ENCODE assay signal across 21 cellular contexts in the genomic region with DNA sequence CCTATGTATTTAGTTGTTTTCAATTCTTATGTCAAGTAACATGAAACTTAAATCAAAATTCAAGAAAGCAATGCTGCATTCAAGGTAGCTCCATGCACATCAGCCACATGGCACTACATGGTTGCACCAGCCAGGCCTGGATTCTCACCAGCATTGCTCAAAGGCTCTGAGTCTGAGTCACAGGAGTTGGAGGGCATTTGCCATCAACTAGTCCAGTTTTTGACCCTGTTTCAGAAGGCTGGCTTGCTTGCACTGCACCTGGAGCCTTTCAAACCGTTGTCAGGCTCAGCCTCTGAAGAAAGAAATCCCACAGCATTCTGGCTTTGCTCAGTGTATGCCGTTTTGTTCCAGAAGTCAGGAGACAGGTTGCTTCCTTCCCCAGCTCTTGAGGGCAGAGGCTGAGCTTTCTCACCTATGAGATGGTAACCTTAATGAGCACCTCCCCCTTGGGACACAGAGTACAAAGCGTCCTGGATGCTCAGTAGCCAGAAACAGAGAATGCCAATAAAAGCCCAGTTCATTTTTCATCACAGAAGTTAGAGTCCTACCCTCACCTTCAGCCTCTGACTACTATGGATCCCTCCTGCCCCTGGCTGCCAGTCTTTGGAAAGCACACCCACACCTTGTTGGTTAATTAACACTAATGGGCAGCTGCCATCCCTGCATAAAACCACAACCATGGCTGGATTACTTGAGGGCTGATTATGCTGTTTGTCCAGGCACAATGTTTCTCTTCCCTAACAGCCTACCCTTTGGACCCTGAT.
DNase-seq lines count a peak whose midpoint lies in the region; ATAC-seq and TF ChIP-seq lines count a peak whose summit lies in the region.
"Had no signal": no experiment of that assay in that cellular context is flagged by ENCODE, and none has a peak within 500 bp of the region (broad histone marks: within the 10 kb centered on the region; RNA-seq: fewer than 3 reads in every experiment).

No MANE protein-coding gene starts in this region.

- POLR2A ChIA-PET in MCF 10A (lab: Yijun Ruan, JAX) (no interaction called here), OCI-LY7 (lab: Charles Lee) (interaction anchor here (0.7 kb wide), 1 partner anchor 1791 kb away, joined by 4 read pairs; no protein-coding TSS in a partner anchor)

- ATAC-seq in HG02840 (IDR thresholded peaks at IDR 0.05; ENCODE audit: low FRiP score, unreplicated experiment): no peak
- ATAC-seq: K562, Panc1 had no signal

- H3K4me2 ChIP-seq in OCI-LY7 (ENCODE audit: low read length): no peak overlapping the region

- DNase-seq in MCF 10A (ENCODE audit: unreplicated experiment) (peak; percentile 36), breast epithelium (ENCODE audit: low spot score in 2 of 2) (no peak), NCI-H226 (peak; percentile 59), fibroblast of pulmonary artery (ENCODE audit: low read depth) (peak; percentile 0), renal cortical epithelial cell (ENCODE audit: low read depth) (peak; percentile 30), cortex of kidney (lab: John Stamatoyannopoulos, UW) (no peak), OCI-LY7 (ENCODE audit: low spot score) (no peak)
- DNase-seq: 8988T; activated CD4-positive, alpha-beta T cell treated with anti-CD3 and anti-CD28 coated beads, Interleukin-2, amount 50 U/mL, for 48 hours; activated gamma-delta T cell; amygdala; BE2C; effector memory CD4-positive, alpha-beta T cell; NCI-H187; NCI-H2227 treated with DMSO at 0.1 percent for 48 hours; nucleus accumbens; WERI-Rb-1 had no signal

- no peak for TF ChIP-seq POLR2A in breast epithelium (IDR thresholded peaks at IDR 0.05)

- no peaks in the 10 kb centered on the region for H4K20me1 ChIP-seq in OCI-LY7 (ENCODE audit: insufficient read depth, low read length)

- H3K4me3 ChIP-seq in breast epithelium: no peak overlapping the region
- H3K4me3 ChIP-seq in fibroblast of pulmonary artery (replicated peaks; ENCODE audit: low read depth, low read length): no peak overlapping the region
- no peak overlapping the region for H3K4me3 ChIP-seq in OCI-LY7 (ENCODE audit: low read depth, low read length, poor library complexity, severe bottlenecking)
- H3K4me3 ChIP-seq: K562, SK-N-MC had no signal

- H3K27ac ChIP-seq in breast epithelium (no peak overlapping the region), OCI-LY7 (ENCODE audit: low read depth, low read length, poor library complexity, severe bottlenecking) (no peak overlapping the region)
- H3K27ac ChIP-seq: SK-N-MC, WERI-Rb-1 had no signal

- no peaks in the 10 kb centered on the region for H3K27me3 Mint-ChIP-seq in MCF 10A (ENCODE audit: insufficient read depth, unreplicated experiment)

- H3K27ac Mint-ChIP-seq in MCF 10A (ENCODE audit: low read depth, unreplicated experiment): no peak overlapping the region

- H3K9me3 Mint-ChIP-seq in MCF 10A (ENCODE audit: unreplicated experiment): no peaks in the 10 kb centered on the region

- TF ChIP-seq CTCF in MCF 10A (IDR thresholded peaks at IDR 0.05; ENCODE audit: unreplicated experiment) (no peak), breast epithelium (IDR thresholded peaks at IDR 0.05) (no peak), fibroblast of pulmonary artery (IDR thresholded peaks at IDR 0.05; ENCODE audit: low read length, missing control alignments) (no peak), OCI-LY7 (conservative IDR thresholded peaks at IDR 0.05; ENCODE audit: low read length) (no peak)

- no peaks in the 10 kb centered on the region for H3K79me2 ChIP-seq in OCI-LY7 (ENCODE audit: insufficient read depth, low read depth, low read length)

- H3K4me1 ChIP-seq in breast epithelium (no peaks in the 10 kb centered on the region), OCI-LY7 (ENCODE audit: insufficient read depth, low read length, poor library complexity, severe bottlenecking) (no peaks in the 10 kb centered on the region)
- H3K4me1 ChIP-seq: BE2C had no signal

- no peaks in the 10 kb centered on the region for H3K9me3 ChIP-seq in breast epithelium
- no peaks in the 10 kb centered on the region for H3K9me3 ChIP-seq in OCI-LY7 (ENCODE audit: low read length)
- H3K9me3 ChIP-seq: BE2C had no signal

- no TSS peak for BruUV-seq in MCF 10A (replicated peaks; lab: Mats Ljungman, UMichigan)
- no TSS peak for BruUV-seq in OCI-LY7 (replicated peaks; lab: Mats Ljungman, UMichigan)

- H3K36me3 ChIP-seq in breast epithelium (no peaks in the 10 kb centered on the region), OCI-LY7 (ENCODE audit: insufficient read depth, low read length) (no peaks in the 10 kb centered on the region)
- H3K36me3 ChIP-seq: BE2C, WERI-Rb-1 had no signal

- H3K4me1 Mint-ChIP-seq in MCF 10A (ENCODE audit: insufficient read depth, unreplicated experiment): peaks cover 11% of the 10 kb centered on the region

- H2AFZ ChIP-seq in OCI-LY7 (ENCODE audit: low read length): no peak overlapping the region

- intact Hi-C loops in MCF 10A (cut with micrococcal nuclease) (no loop called here), breast epithelium (cut with DNase I; ENCODE audit: low total_unique reads) (no loop called here), OCI-LY7 (cut with micrococcal nuclease; ENCODE audit: unreplicated experiment) (no loop called here)

- H3K9me2 ChIP-seq in OCI-LY7 (ENCODE audit: insufficient read depth, low read length): no peaks in the 10 kb centered on the region

- H3K27me3 ChIP-seq in breast epithelium: no peaks in the 10 kb centered on the region
- H3K27me3 ChIP-seq: BE2C had no signal

- peaks cover 7% of the 10 kb centered on the region for H3K36me3 Mint-ChIP-seq in MCF 10A (ENCODE audit: insufficient read depth, unreplicated experiment)

- CTCF ChIA-PET in MCF 10A (lab: Yijun Ruan, JAX) (interaction anchor here (0.6 to 1.7 kb wide), 2 partner anchors 11 to 340 kb away, joined by 3 to 4 read pairs; no protein-coding TSS in a partner anchor), OCI-LY7 (lab: Charles Lee; ENCODE audit: unreplicated experiment) (no interaction called here)

- H3K4me3 Mint-ChIP-seq in MCF 10A (ENCODE audit: unreplicated experiment): no peak overlapping the region

Comparison
In these comparisons a context has a peak if more than half of its experiments do, and no peak if none do; other contexts are left out.
1. DNase-seq: peak in MCF 10A (single experiment), NCI-H226 (single experiment), fibroblast of pulmonary artery (single experiment) and renal cortical epithelial cell (single experiment); none in breast epithelium (0 of 2), cortex of kidney (single experiment) and OCI-LY7 (single experiment).